ENCODE assay signal across 21 cellular contexts in genomic region chr1:200729863-200730262, GRCh38. TPM values are rescaled to one million over a fixed set of nuclear protein-coding genes. Genes with fewer than 3 reads are reported as not detected.
DNase-seq lines count a peak whose midpoint lies in the region; ATAC-seq and TF ChIP-seq lines count a peak whose summit lies in the region.
"Had no signal": no experiment of that assay in that cellular context is flagged by ENCODE, and none has a peak within 500 bp of the region (broad histone marks: within the 10 kb centered on the region; RNA-seq: fewer than 3 reads in every experiment).

No MANE protein-coding gene starts in this region.

- BruUV-seq in PC-9 (replicated peaks; lab: Mats Ljungman, UMichigan), result no TSS peak

- intact Hi-C loops in PC-9 (cut with micrococcal nuclease; ENCODE audit: unreplicated experiment), result loop anchor here (5.0 kb wide), 1 partner anchor 47 kb away; no protein-coding TSS in a partner anchor

- no peak overlapping the region for H3K27ac ChIP-seq in PC-9
- peak overlapping the region; percentile 45 for H3K27ac ChIP-seq in fibroblast of lung (ENCODE audit: insufficient read depth, low read length)
- H3K27ac ChIP-seq in thoracic aorta, result peak overlapping the region; percentile 64 to 70
- H3K27ac ChIP-seq: body of pancreas, colonic mucosa, lower lobe of right lung had no signal

- H3K9me3 Mint-ChIP-seq in HFFc6, result no peaks in the 10 kb centered on the region
- H3K9me3 Mint-ChIP-seq: activated naive CD8-positive, alpha-beta T cell treated with anti-CD3 and anti-CD28 coated beads, Interleukin-2, amount 10 ng/mL, durations not matched to agents 7 days and 5 days; activated T-helper 17 cell treated with anti-CD3 and anti-CD28 coated beads, Interleukin-2, amount 50 U/mL, for 72 hours; CD8-positive, alpha-beta T cell had no signal

- H3F3A ChIP-seq in PC-9 (ENCODE audit: insufficient read depth, low read depth), result no peaks in the 10 kb centered on the region

- H3K27ac Mint-ChIP-seq in HFFc6, result peak overlapping the region; percentile 87
- H3K27ac Mint-ChIP-seq: activated CD8-positive, alpha-beta memory T cell treated with anti-CD3 and anti-CD28 coated beads, Interleukin-2, amount 10 ng/mL, durations not matched to agents 7 days and 5 days; activated naive CD8-positive, alpha-beta T cell treated with anti-CD3 and anti-CD28 coated beads, Interleukin-2, amount 10 ng/mL, durations not matched to agents 7 days and 5 days; activated T-helper 17 cell treated with anti-CD3 and anti-CD28 coated beads, Interleukin-2, amount 50 U/mL, for 72 hours; CD8-positive, alpha-beta T cell had no signal

- H3K9me3 ChIP-seq in PC-9 (ENCODE audit: insufficient read depth, low read depth), result no peaks in the 10 kb centered on the region
- H3K9me3 ChIP-seq in fibroblast of lung (ENCODE audit: control insufficient read depth, insufficient read depth, low read depth, low read length), result no peaks in the 10 kb centered on the region
- H3K9me3 ChIP-seq in thoracic aorta, result no peaks in the 10 kb centered on the region
- H3K9me3 ChIP-seq: body of pancreas, colonic mucosa, lower lobe of right lung, ovary had no signal

- no peak for ATAC-seq in thoracic aorta (ENCODE audit: insufficient number of reproducible peaks, low FRiP score, low read depth)
- ATAC-seq: activated CD8-positive, alpha-beta memory T cell treated with anti-CD3 and anti-CD28 coated beads, Interleukin-2, amount 10 ng/mL, durations not matched to agents 7 days and 5 days; activated T-helper 17 cell treated with anti-CD3 and anti-CD28 coated beads, Interleukin-2, amount 50 U/mL, for 72 hours; body of pancreas; CD8-positive, alpha-beta T cell; lower lobe of right lung; right cardiac atrium had no signal

- H3K27me3 ChIP-seq in PC-9 (ENCODE audit: insufficient read depth, low read depth) (no peaks in the 10 kb centered on the region), fibroblast of lung (ENCODE audit: control insufficient read depth, insufficient read depth, low read length) (no peaks in the 10 kb centered on the region), thoracic aorta (replicated peaks; ENCODE audit: insufficient read depth) (no peaks in the 10 kb centered on the region)
- H3K27me3 ChIP-seq: body of pancreas, colonic mucosa, ovary had no signal

- H3K79me2 ChIP-seq in PC-9 (ENCODE audit: low read depth) (no peaks in the 10 kb centered on the region), fibroblast of lung (ENCODE audit: control insufficient read depth, insufficient read depth, low read length) (no peaks in the 10 kb centered on the region)

- H3K4me2 ChIP-seq in PC-9, result no peak overlapping the region
- H3K4me2 ChIP-seq in fibroblast of lung (ENCODE audit: extremely low read depth, insufficient read depth, low read length), result peak overlapping the region; percentile 54

- H3K36me3 Mint-ChIP-seq in HFFc6 (ENCODE audit: low read depth), result no peaks in the 10 kb centered on the region
- H3K36me3 Mint-ChIP-seq: activated CD8-positive, alpha-beta memory T cell treated with anti-CD3 and anti-CD28 coated beads, Interleukin-2, amount 10 ng/mL, durations not matched to agents 7 days and 5 days; activated naive CD8-positive, alpha-beta T cell treated with anti-CD3 and anti-CD28 coated beads, Interleukin-2, amount 10 ng/mL, durations not matched to agents 7 days and 5 days; CD8-positive, alpha-beta T cell had no signal

- H3K4me3 ChIP-seq in PC-9 (no peak overlapping the region), fibroblast of lung (replicated peaks in 1 of 4; ENCODE audit: control extremely low read depth in 1 of 4, insufficient read depth in 1 of 4, low read depth in 3 of 4, low read length in 4 of 4) (peak overlapping the region in 1 of 4 experiments; percentile 7), thoracic aorta (peak overlapping the region; percentile 26)
- H3K4me3 ChIP-seq: body of pancreas, colonic mucosa, lower lobe of right lung, ovary had no signal

- CTCF ChIA-PET in PC-9 (lab: Charles Lee), result interaction anchor here (0.6 kb wide), 1 partner anchor 54 kb away, joined by 6 read pairs; no protein-coding TSS in a partner anchor

- no peak overlapping the region for H3K9ac ChIP-seq in fibroblast of lung (ENCODE audit: insufficient read depth, low read length)

- H2AFZ ChIP-seq in PC-9 (peak overlapping the region; percentile 35; the same call in 1 of the 2 replicates), fibroblast of lung (ENCODE audit: low read length) (peak overlapping the region; percentile 87)

- TF ChIP-seq CTCF in HFFc6 (IDR thresholded peaks at IDR 0.05) (no peak), PC-9 (conservative IDR thresholded peaks at IDR 0.05) (no peak), fibroblast of lung (conservative IDR thresholded peaks at IDR 0.05 in 1 of 2, IDR thresholded peaks at IDR 0.05 in 1 of 2; ENCODE audit: low read depth in 1 of 2, low read length in 2 of 2) (no peak), thoracic aorta (IDR thresholded peaks at IDR 0.05) (no peak)

- POLR2A ChIA-PET in PC-9 (lab: Charles Lee; ENCODE audit: unreplicated experiment), result no interaction called here

- H3K4me3 Mint-ChIP-seq in HFFc6, result peak overlapping the region; percentile 52
- H3K4me3 Mint-ChIP-seq: activated CD8-positive, alpha-beta memory T cell treated with anti-CD3 and anti-CD28 coated beads, Interleukin-2, amount 10 ng/mL, durations not matched to agents 7 days and 5 days; activated naive CD8-positive, alpha-beta T cell treated with anti-CD3 and anti-CD28 coated beads, Interleukin-2, amount 10 ng/mL, durations not matched to agents 7 days and 5 days; activated T-helper 17 cell treated with anti-CD3 and anti-CD28 coated beads, Interleukin-2, amount 50 U/mL, for 72 hours; CD8-positive, alpha-beta T cell had no signal

- no peaks in the 10 kb centered on the region for H3K9me2 ChIP-seq in PC-9 (ENCODE audit: insufficient read depth)

- H3K4me1 Mint-ChIP-seq in HFFc6 (ENCODE audit: low read depth), result peaks cover 9% of the 10 kb centered on the region

- H4K20me1 ChIP-seq in PC-9 (ENCODE audit: insufficient read depth) (no peaks in the 10 kb centered on the region), fibroblast of lung (ENCODE audit: control insufficient read depth, extremely low read depth, insufficient read depth, low read length) (no peaks in the 10 kb centered on the region)

- H3K4me1 ChIP-seq in PC-9 (replicated peaks; ENCODE audit: insufficient read depth) (no peaks in the 10 kb centered on the region), fibroblast of lung (ENCODE audit: control insufficient read depth, extremely low read depth, insufficient read depth, low read length) (no peaks in the 10 kb centered on the region), thoracic aorta (ENCODE audit: control insufficient read depth in 1 of 2, low read depth in 2 of 2) (peaks cover 3 to 20% of the 10 kb centered on the region in 2 donors)
- H3K4me1 ChIP-seq: body of pancreas, colonic mucosa, lower lobe of right lung had no signal

- no peaks in the 10 kb centered on the region; the same call in 1 of the 2 replicates for H3K27me3 Mint-ChIP-seq in HFFc6 (ENCODE audit: insufficient read depth)
- H3K27me3 Mint-ChIP-seq: activated T-helper 17 cell treated with anti-CD3 and anti-CD28 coated beads, Interleukin-2, amount 50 U/mL, for 72 hours had no signal

- no peaks in the 10 kb centered on the region for H3K36me3 ChIP-seq in PC-9 (ENCODE audit: low read depth)
- no peaks in the 10 kb centered on the region for H3K36me3 ChIP-seq in fibroblast of lung (ENCODE audit: control insufficient read depth, insufficient read depth, low read length)
- no peaks in the 10 kb centered on the region for H3K36me3 ChIP-seq in thoracic aorta
- H3K36me3 ChIP-seq: colonic mucosa, lower lobe of right lung, ovary had no signal

- no peak for DNase-seq in HFFc6
- no peak for DNase-seq in PC-9
- no peak for DNase-seq in fibroblast of lung (ENCODE audit: low read depth in 2 of 2)
- DNase-seq in thoracic aorta (ENCODE audit: low spot score), result no peak
- DNase-seq in NCI-H510A treated with DMSO at 0.1 percent for 48 hours (lab: John Stamatoyannopoulos, UW), result no peak
- DNase-seq in stimulated activated CD4-positive, alpha-beta T cell treated with anti-CD3 and anti-CD28 coated beads, Interleukin-4, amount 100 ng/mL, for 4 hours, result no peak
- DNase-seq in activated CD8-positive, alpha-beta memory T cell treated with anti-CD3 and anti-CD28 coated beads, Interleukin-2, amount 50 U/mL, for 4 hours, result no peak
- DNase-seq: activated CD4-positive, alpha-beta T cell treated with anti-CD3 and anti-CD28 coated beads for 48 hours; activated CD8-positive, alpha-beta memory T cell treated with anti-CD3 and anti-CD28 coated beads, Interleukin-2, amount 10 ng/mL, durations not matched to agents 7 days and 5 days; activated naive CD8-positive, alpha-beta T cell treated with anti-CD3 and anti-CD28 coated beads, Interleukin-2, amount 10 ng/mL, durations not matched to agents 7 days and 5 days; body of pancreas; CD8-positive, alpha-beta T cell; colonic mucosa; hippocampal formation; lower lobe of right lung; NCI-H1417 treated with DMSO at 0.1 percent for 48 hours; NCI-H524 treated with DMSO at 0.1 percent for 48 hours; right cardiac atrium; Right ventricle myocardium superior had no signal

RNA-seq across cellular contexts. Expression of gene CAMSAP2, which starts 8.8 kb away (rescaled TPM):
- 10 to 100 TPM; 30.2 to 35.6 (median 33.3) TPM for total RNA-seq in HFFc6 (2021; fragmentation: NEBNext Ultra II Directional; extraction: Animal tissue kit (Norgen Biotek cat#: 25700))
- total RNA-seq in PC-9 (2021), result 27.5 and 40.3 TPM in 2 replicates
- total RNA-seq in fibroblast of lung, result 21.8 and 32.5 TPM in 2 replicates
- polyA plus RNA-seq in fibroblast of lung, result 19.3 and 22.3 TPM in 2 replicates
- polyA plus RNA-seq in fibroblast of lung (2012), result 15.1 and 20.4 TPM in 2 replicates
- polyA minus RNA-seq in fibroblast of lung (ENCODE audit: low replicate concordance), result 7.0 and 13.9 TPM in 2 replicates
- total RNA-seq in thoracic aorta, result 10 to 100 TPM; 46.4 to 60.7 TPM
